Comparison of ENCODE assay signal across 1 cellular context in genomic region chr1:228900993-228901392, GRCh38.
TF ChIP-seq lines count a peak whose summit lies in the region.

No MANE protein-coding gene starts in this region.

TF ChIP-seq in IMR-90, 13 proteins besides CTCF, POLR2A, EP300 and RAD21:
- no peak for TF ChIP-seq BHLHE40 (IDR thresholded peaks at IDR 0.05; ENCODE audit: low read depth, low read length)
- no peak for TF ChIP-seq NFE2L2 (IDR thresholded peaks at IDR 0.05; ENCODE audit: low read depth, low read length)
- no peak for TF ChIP-seq MAZ (IDR thresholded peaks at IDR 0.05; ENCODE audit: borderline replicate concordance, low read depth, low read length)
- TF ChIP-seq USF2 (IDR thresholded peaks at IDR 0.05; ENCODE audit: low read depth, low read length), result no peak
- no peak for TF ChIP-seq CEBPB (IDR thresholded peaks at IDR 0.05; ENCODE audit: low read depth, low read length)
- TF ChIP-seq MAFK (IDR thresholded peaks at IDR 0.05; ENCODE audit: low read depth, low read length), result no peak
- no peak for TF ChIP-seq MXI1 (IDR thresholded peaks at IDR 0.05; ENCODE audit: borderline replicate concordance, low read depth, low read length)
- TF ChIP-seq CHD1 (IDR thresholded peaks at IDR 0.05; ENCODE audit: low read depth, low read length), result no peak
